1 cellular context compared by ENCODE assay signal in the genomic region with DNA sequence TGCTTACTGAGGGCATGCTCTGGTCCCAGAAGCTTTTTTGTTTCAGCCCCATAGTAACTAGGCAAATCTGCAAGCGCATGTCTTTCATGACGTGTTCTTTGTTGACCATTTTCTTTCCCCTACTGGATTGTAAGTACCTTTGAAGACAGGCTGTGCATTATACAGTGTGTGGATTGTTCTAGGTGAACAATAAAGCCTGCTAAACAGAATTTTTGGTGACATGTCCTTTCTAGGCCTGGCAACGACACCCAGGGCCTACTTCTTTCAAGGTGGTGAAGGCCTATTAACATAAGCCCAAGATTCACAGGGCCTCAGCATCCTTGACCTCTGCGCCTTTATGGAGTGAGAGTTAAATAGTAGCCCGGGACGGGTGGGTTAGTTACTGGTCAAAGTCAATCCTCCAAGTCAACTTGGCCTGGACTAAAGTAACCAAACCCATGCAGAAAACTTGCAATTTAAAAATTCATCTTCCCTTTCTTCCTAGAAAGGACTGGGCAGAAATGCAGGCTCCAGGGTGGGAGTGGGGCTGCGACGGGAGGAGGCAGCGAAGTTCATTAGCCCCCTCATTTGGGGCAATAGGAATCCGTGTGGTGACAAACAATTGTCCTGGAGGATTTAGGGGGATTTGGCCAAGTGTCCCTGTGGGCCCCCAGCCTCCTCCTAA.
TF ChIP-seq lines count a peak whose summit lies in the region.

No MANE protein-coding gene starts in this region.

TF ChIP-seq in GM12878, 131 proteins besides CTCF, POLR2A, EP300 and RAD21:
- TF ChIP-seq EED (IDR thresholded peaks at IDR 0.05; ENCODE audit: low read depth), result no peak
- TF ChIP-seq, protein P1, sequence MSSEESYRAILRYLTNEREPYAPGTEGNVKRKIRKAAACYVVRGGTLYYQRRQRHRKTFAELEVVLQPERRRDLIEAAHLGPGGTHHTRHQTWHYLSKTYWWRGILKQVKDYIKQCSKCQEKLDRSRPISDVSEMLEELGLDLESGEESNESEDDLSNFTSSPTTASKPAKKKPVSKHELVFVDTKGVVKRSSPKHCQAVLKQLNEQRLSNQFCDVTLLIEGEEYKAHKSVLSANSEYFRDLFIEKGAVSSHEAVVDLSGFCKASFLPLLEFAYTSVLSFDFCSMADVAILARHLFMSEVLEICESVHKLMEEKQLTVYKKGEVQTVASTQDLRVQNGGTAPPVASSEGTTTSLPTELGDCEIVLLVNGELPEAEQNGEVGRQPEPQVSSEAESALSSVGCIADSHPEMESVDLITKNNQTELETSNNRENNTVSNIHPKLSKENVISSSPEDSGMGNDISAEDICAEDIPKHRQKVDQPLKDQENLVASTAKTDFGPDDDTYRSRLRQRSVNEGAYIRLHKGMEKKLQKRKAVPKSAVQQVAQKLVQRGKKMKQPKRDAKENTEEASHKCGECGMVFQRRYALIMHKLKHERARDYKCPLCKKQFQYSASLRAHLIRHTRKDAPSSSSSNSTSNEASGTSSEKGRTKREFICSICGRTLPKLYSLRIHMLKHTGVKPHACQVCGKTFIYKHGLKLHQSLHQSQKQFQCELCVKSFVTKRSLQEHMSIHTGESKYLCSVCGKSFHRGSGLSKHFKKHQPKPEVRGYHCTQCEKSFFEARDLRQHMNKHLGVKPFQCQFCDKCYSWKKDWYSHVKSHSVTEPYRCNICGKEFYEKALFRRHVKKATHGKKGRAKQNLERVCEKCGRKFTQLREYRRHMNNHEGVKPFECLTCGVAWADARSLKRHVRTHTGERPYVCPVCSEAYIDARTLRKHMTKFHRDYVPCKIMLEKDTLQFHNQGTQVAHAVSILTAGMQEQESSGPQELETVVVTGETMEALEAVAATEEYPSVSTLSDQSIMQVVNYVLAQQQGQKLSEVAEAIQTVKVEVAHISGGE (CRISPR knock-in tag; IDR thresholded peaks at IDR 0.05), result no peak
- TF ChIP-seq ZNF384 (IDR thresholded peaks at IDR 0.05; ENCODE audit: borderline replicate concordance, low read depth, low read length), result no peak
- TF ChIP-seq, protein P2, sequence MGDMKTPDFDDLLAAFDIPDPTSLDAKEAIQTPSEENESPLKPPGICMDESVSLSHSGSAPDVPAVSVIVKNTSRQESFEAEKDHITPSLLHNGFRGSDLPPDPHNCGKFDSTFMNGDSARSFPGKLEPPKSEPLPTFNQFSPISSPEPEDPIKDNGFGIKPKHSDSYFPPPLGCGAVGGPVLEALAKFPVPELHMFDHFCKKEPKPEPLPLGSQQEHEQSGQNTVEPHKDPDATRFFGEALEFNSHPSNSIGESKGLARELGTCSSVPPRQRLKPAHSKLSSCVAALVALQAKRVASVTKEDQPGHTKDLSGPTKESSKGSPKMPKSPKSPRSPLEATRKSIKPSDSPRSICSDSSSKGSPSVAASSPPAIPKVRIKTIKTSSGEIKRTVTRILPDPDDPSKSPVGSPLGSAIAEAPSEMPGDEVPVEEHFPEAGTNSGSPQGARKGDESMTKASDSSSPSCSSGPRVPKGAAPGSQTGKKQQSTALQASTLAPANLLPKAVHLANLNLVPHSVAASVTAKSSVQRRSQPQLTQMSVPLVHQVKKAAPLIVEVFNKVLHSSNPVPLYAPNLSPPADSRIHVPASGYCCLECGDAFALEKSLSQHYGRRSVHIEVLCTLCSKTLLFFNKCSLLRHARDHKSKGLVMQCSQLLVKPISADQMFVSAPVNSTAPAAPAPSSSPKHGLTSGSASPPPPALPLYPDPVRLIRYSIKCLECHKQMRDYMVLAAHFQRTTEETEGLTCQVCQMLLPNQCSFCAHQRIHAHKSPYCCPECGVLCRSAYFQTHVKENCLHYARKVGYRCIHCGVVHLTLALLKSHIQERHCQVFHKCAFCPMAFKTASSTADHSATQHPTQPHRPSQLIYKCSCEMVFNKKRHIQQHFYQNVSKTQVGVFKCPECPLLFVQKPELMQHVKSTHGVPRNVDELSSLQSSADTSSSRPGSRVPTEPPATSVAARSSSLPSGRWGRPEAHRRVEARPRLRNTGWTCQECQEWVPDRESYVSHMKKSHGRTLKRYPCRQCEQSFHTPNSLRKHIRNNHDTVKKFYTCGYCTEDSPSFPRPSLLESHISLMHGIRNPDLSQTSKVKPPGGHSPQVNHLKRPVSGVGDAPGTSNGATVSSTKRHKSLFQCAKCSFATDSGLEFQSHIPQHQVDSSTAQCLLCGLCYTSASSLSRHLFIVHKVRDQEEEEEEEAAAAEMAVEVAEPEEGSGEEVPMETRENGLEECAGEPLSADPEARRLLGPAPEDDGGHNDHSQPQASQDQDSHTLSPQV (IDR thresholded peaks at IDR 0.05), result no peak
- TF ChIP-seq CBX3 (IDR thresholded peaks at IDR 0.05; ENCODE audit: borderline replicate concordance, low read depth), result no peak
- TF ChIP-seq SP1 (IDR thresholded peaks at IDR 0.05; ENCODE audit: low read depth, low read length), result no peak
- no peak for TF ChIP-seq PAX8 (IDR thresholded peaks at IDR 0.05)
- TF ChIP-seq, protein P3, sequence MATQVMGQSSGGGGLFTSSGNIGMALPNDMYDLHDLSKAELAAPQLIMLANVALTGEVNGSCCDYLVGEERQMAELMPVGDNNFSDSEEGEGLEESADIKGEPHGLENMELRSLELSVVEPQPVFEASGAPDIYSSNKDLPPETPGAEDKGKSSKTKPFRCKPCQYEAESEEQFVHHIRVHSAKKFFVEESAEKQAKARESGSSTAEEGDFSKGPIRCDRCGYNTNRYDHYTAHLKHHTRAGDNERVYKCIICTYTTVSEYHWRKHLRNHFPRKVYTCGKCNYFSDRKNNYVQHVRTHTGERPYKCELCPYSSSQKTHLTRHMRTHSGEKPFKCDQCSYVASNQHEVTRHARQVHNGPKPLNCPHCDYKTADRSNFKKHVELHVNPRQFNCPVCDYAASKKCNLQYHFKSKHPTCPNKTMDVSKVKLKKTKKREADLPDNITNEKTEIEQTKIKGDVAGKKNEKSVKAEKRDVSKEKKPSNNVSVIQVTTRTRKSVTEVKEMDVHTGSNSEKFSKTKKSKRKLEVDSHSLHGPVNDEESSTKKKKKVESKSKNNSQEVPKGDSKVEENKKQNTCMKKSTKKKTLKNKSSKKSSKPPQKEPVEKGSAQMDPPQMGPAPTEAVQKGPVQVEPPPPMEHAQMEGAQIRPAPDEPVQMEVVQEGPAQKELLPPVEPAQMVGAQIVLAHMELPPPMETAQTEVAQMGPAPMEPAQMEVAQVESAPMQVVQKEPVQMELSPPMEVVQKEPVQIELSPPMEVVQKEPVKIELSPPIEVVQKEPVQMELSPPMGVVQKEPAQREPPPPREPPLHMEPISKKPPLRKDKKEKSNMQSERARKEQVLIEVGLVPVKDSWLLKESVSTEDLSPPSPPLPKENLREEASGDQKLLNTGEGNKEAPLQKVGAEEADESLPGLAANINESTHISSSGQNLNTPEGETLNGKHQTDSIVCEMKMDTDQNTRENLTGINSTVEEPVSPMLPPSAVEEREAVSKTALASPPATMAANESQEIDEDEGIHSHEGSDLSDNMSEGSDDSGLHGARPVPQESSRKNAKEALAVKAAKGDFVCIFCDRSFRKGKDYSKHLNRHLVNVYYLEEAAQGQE (IDR thresholded peaks at IDR 0.05; ENCODE audit: low read depth, low read length), result no peak
- no peak for TF ChIP-seq JUND (IDR thresholded peaks at IDR 0.05; ENCODE audit: low read depth, low read length)
- TF ChIP-seq EGR1 (IDR thresholded peaks at IDR 0.05; ENCODE audit: borderline replicate concordance in 1 of 2, low read depth in 2 of 2, low read length in 2 of 2), result no peak
- TF ChIP-seq CREM (IDR thresholded peaks at IDR 0.05; ENCODE audit: low read depth), result no peak
- no peak for TF ChIP-seq RAD51 (IDR thresholded peaks at IDR 0.05)
- TF ChIP-seq CHD1 (IDR thresholded peaks at IDR 0.05; ENCODE audit: low read depth, low read length), result no peak
- TF ChIP-seq ETV6 (conservative IDR thresholded peaks at IDR 0.05 in 1 of 2, IDR thresholded peaks at IDR 0.05 in 1 of 2; ENCODE audit: borderline replicate concordance in 1 of 2, low read depth in 1 of 2), result no peak
- no peak for TF ChIP-seq NR2C1 (IDR thresholded peaks at IDR 0.05)
- TF ChIP-seq, protein P4, sequence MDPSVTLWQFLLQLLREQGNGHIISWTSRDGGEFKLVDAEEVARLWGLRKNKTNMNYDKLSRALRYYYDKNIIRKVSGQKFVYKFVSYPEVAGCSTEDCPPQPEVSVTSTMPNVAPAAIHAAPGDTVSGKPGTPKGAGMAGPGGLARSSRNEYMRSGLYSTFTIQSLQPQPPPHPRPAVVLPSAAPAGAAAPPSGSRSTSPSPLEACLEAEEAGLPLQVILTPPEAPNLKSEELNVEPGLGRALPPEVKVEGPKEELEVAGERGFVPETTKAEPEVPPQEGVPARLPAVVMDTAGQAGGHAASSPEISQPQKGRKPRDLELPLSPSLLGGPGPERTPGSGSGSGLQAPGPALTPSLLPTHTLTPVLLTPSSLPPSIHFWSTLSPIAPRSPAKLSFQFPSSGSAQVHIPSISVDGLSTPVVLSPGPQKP (IDR thresholded peaks at IDR 0.05; ENCODE audit: low read depth, low read length), result no peak
- TF ChIP-seq FOXK2 (IDR thresholded peaks at IDR 0.05), result no peak
- TF ChIP-seq, protein P5, sequence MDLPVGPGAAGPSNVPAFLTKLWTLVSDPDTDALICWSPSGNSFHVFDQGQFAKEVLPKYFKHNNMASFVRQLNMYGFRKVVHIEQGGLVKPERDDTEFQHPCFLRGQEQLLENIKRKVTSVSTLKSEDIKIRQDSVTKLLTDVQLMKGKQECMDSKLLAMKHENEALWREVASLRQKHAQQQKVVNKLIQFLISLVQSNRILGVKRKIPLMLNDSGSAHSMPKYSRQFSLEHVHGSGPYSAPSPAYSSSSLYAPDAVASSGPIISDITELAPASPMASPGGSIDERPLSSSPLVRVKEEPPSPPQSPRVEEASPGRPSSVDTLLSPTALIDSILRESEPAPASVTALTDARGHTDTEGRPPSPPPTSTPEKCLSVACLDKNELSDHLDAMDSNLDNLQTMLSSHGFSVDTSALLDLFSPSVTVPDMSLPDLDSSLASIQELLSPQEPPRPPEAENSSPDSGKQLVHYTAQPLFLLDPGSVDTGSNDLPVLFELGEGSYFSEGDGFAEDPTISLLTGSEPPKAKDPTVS (IDR thresholded peaks at IDR 0.05; ENCODE audit: low read depth, low read length), result no peak
- TF ChIP-seq ZNF217 (IDR thresholded peaks at IDR 0.05), result no peak
